Comparison of ENCODE assay signal across 23 cellular contexts in genomic region chr22:42924436-42924835, GRCh38.
DNase-seq lines count a peak whose midpoint lies in the region; ATAC-seq and TF ChIP-seq lines count a peak whose summit lies in the region.
"Had no signal": no experiment of that assay in that cellular context is flagged by ENCODE, and none has a peak within 500 bp of the region (broad histone marks: within the 10 kb centered on the region; RNA-seq: fewer than 3 reads in every experiment).

No MANE protein-coding gene starts in this region.

- H3K9ac ChIP-seq in mesendoderm (ENCODE audit: low read length): no peak overlapping the region

- no peak overlapping the region for H3K4me2 ChIP-seq in mesendoderm (ENCODE audit: low read length)

- CTCF ChIA-PET in WTC11 (lab: Charles Lee): interaction anchor here (0.6 to 1.4 kb wide), 4 partner anchors 8 to 126 kb away, joined by 3 to 4 read pairs (median 4); no protein-coding TSS in a partner anchor

- H3K4me3 ChIP-seq in mesendoderm (ENCODE audit: low read length) (no peak overlapping the region), stomach (no peak overlapping the region), WERI-Rb-1 (ENCODE audit: low read depth, low read length) (no peak overlapping the region)
- H3K4me3 ChIP-seq: esophagus squamous epithelium, gastroesophageal sphincter, MG63 had no signal

- ATAC-seq in activated naive CD8-positive, alpha-beta T cell treated with anti-CD3 and anti-CD28 coated beads, Interleukin-2, amount 50 U/mL, for 24 hours: no peak
- ATAC-seq in WTC11: no peak
- ATAC-seq: gastroesophageal sphincter had no signal

- TF ChIP-seq CTCF in WTC11 (IDR thresholded peaks at IDR 0.05) (no peak), stomach (IDR thresholded peaks at IDR 0.05) (no peak), WERI-Rb-1 (IDR thresholded peaks at IDR 0.05; ENCODE audit: low read depth, low read length) (no peak)

- H3K18ac ChIP-seq in mesendoderm (ENCODE audit: low read length): no peak overlapping the region

- H3K36me3 ChIP-seq in mesendoderm (ENCODE audit: control insufficient read depth, insufficient read depth, low read length) (no peaks in the 10 kb centered on the region), stomach (no peaks in the 10 kb centered on the region), WERI-Rb-1 (no peaks in the 10 kb centered on the region)
- H3K36me3 ChIP-seq: gastroesophageal sphincter, MG63 had no signal

- H3K27ac ChIP-seq in mesendoderm (ENCODE audit: low read depth, low read length): no peak overlapping the region
- peak overlapping the region; percentile 20 to 92 (median 89) for H3K27ac ChIP-seq in stomach
- no peak overlapping the region for H3K27ac ChIP-seq in WERI-Rb-1

- peak overlapping the region; percentile 32 for H3K4me3 Mint-ChIP-seq in activated naive CD8-positive, alpha-beta T cell
- no peak overlapping the region for H3K4me3 Mint-ChIP-seq in activated naive CD8-positive, alpha-beta T cell treated with anti-CD3 and anti-CD28 coated beads, Interleukin-2, amount 50 U/mL, for 24 hours
- no peak overlapping the region for H3K4me3 Mint-ChIP-seq in WTC11
- H3K4me3 Mint-ChIP-seq: mesothelial cell of epicardium had no signal

- no peaks in the 10 kb centered on the region for H3K9me3 Mint-ChIP-seq in activated naive CD8-positive, alpha-beta T cell (ENCODE audit: low read depth)
- no peaks in the 10 kb centered on the region for H3K9me3 Mint-ChIP-seq in activated naive CD8-positive, alpha-beta T cell treated with anti-CD3 and anti-CD28 coated beads, Interleukin-2, amount 50 U/mL, for 24 hours
- no peaks in the 10 kb centered on the region for H3K9me3 Mint-ChIP-seq in WTC11
- H3K9me3 Mint-ChIP-seq: mesothelial cell of epicardium had no signal

- intact Hi-C loops in stomach (cut with DNase I; ENCODE audit: low total_unique reads): no loop called here

- no peak overlapping the region for H2BK5ac ChIP-seq in mesendoderm (ENCODE audit: low read length)

- H3K79me2 ChIP-seq in mesendoderm (ENCODE audit: control insufficient read depth, insufficient read depth, low read length): peaks cover 30% of the 10 kb centered on the region

- no peaks in the 10 kb centered on the region for H3K27me3 ChIP-seq in mesendoderm (ENCODE audit: insufficient read depth, low read length, poor library complexity)
- no peaks in the 10 kb centered on the region for H3K27me3 ChIP-seq in stomach
- H3K27me3 ChIP-seq in WERI-Rb-1 (ENCODE audit: insufficient read depth, low read depth, severe bottlenecking): no peaks in the 10 kb centered on the region
- H3K27me3 ChIP-seq: esophagus squamous epithelium, gastroesophageal sphincter, MG63 had no signal

- TF ChIP-seq POLR2A in stomach (IDR thresholded peaks at IDR 0.05): no peak

- no peak overlapping the region for H2BK15ac ChIP-seq in mesendoderm (replicated peaks; ENCODE audit: low read depth)

- no peak for DNase-seq in activated naive CD8-positive, alpha-beta T cell treated with anti-CD3 and anti-CD28 coated beads, Interleukin-2, amount 50 U/mL, for 24 hours
- DNase-seq in WTC11 (ENCODE audit: low spot score): no peak
- DNase-seq in mesendoderm: no peak
- DNase-seq in stomach: no peak
- no peak for DNase-seq in WERI-Rb-1
- DNase-seq in activated T-cell treated with anti-CD3 and anti-CD28 coated beads for 4 hours: no peak
- DNase-seq in stimulated activated CD4-positive, alpha-beta T cell treated with anti-CD3 and anti-CD28 coated beads, Interleukin-4, amount 100 ng/mL, for 4 hours: no peak
- DNase-seq: 8988T; activated CD4-positive, alpha-beta T cell treated with anti-CD3 and anti-CD28 coated beads for 48 hours; activated gamma-delta T cell treated with Interleukin-2 at 50 U/mL for 16 hours; amygdala; central memory CD4-positive, alpha-beta T cell; DMS 273 treated with DMSO at 0.1 percent for 48 hours; effector CD8-positive, alpha-beta T cell; esophagus squamous epithelium; MG63; NCI-H146; NCI-H748 treated with DMSO at 0.1 percent for 48 hours; substantia nigra; SW 1271 had no signal

- peak overlapping the region; percentile 57 for H3K56ac ChIP-seq in mesendoderm (ENCODE audit: low read length)

- H4K5ac ChIP-seq in mesendoderm (ENCODE audit: low read length): no peak overlapping the region

- no peak overlapping the region for H3K4ac ChIP-seq in mesendoderm (ENCODE audit: low read depth, low read length)

- no peak overlapping the region for H4K8ac ChIP-seq in mesendoderm (ENCODE audit: low read depth, low read length)

- no peak for TF ChIP-seq EP300 in stomach (IDR thresholded peaks at IDR 0.05)

- peaks cover 50% of the 10 kb centered on the region for H3K4me1 Mint-ChIP-seq in activated naive CD8-positive, alpha-beta T cell (ENCODE audit: low read depth)
- peaks cover 56% of the 10 kb centered on the region for H3K4me1 Mint-ChIP-seq in activated naive CD8-positive, alpha-beta T cell treated with anti-CD3 and anti-CD28 coated beads, Interleukin-2, amount 50 U/mL, for 24 hours
- peaks cover 42% of the 10 kb centered on the region for H3K4me1 Mint-ChIP-seq in WTC11

- H3K27ac Mint-ChIP-seq in activated naive CD8-positive, alpha-beta T cell: peak overlapping the region; percentile 58
- no peak overlapping the region for H3K27ac Mint-ChIP-seq in activated naive CD8-positive, alpha-beta T cell treated with anti-CD3 and anti-CD28 coated beads, Interleukin-2, amount 50 U/mL, for 24 hours
- peak overlapping the region; percentile 79 for H3K27ac Mint-ChIP-seq in WTC11
- H3K27ac Mint-ChIP-seq: mesothelial cell of epicardium had no signal

- H3K79me1 ChIP-seq in mesendoderm (ENCODE audit: low read length): peaks cover 27% of the 10 kb centered on the region

- H3K23ac ChIP-seq in mesendoderm (ENCODE audit: low read length): no peak overlapping the region

- H2BK120ac ChIP-seq in mesendoderm (ENCODE audit: low read depth, low read length): no peak overlapping the region

- no CpG with 5 or more reads among the region's 9 CpGs for WGBS in mesendoderm (ENCODE audit: extremely low coverage, insufficient coverage, low lambda C conversion rate)
- 92 to 95% (median 94%) methylated on average over 9 of the region's 9 CpGs for WGBS in stomach, 5 donors

- POLR2A ChIA-PET in WTC11 (lab: Charles Lee): interaction anchor here (0.6 kb wide), 1 partner anchor 355 kb away, joined by 3 read pairs; no protein-coding TSS in a partner anchor

- H2AK5ac ChIP-seq in mesendoderm (ENCODE audit: low read length): no peak overlapping the region

- H3K27me3 Mint-ChIP-seq in activated naive CD8-positive, alpha-beta T cell: no peaks in the 10 kb centered on the region
- H3K27me3 Mint-ChIP-seq in activated naive CD8-positive, alpha-beta T cell treated with anti-CD3 and anti-CD28 coated beads, Interleukin-2, amount 50 U/mL, for 24 hours: no peaks in the 10 kb centered on the region
- no peaks in the 10 kb centered on the region for H3K27me3 Mint-ChIP-seq in WTC11 (ENCODE audit: low read depth)

- H3K4me1 ChIP-seq in mesendoderm (ENCODE audit: control insufficient read depth, low read depth, low read length) (peaks cover 7% of the 10 kb centered on the region), stomach (peaks cover 72 to 97% (median 87%) of the 10 kb centered on the region in 4 donors)

- H3K36me3 Mint-ChIP-seq in activated naive CD8-positive, alpha-beta T cell: peaks cover 2% of the 10 kb centered on the region
- H3K36me3 Mint-ChIP-seq in activated naive CD8-positive, alpha-beta T cell treated with anti-CD3 and anti-CD28 coated beads, Interleukin-2, amount 50 U/mL, for 24 hours (ENCODE audit: low read depth): no peaks in the 10 kb centered on the region
- H3K36me3 Mint-ChIP-seq in WTC11: no peaks in the 10 kb centered on the region
- H3K36me3 Mint-ChIP-seq: mesothelial cell of epicardium had no signal

- H3K9me3 ChIP-seq in stomach (no peaks in the 10 kb centered on the region), WERI-Rb-1 (ENCODE audit: severe bottlenecking) (no peaks in the 10 kb centered on the region)
- H3K9me3 ChIP-seq: esophagus squamous epithelium, gastroesophageal sphincter, MG63 had no signal

TF ChIP-seq in WTC11, 78 proteins besides CTCF, POLR2A, EP300 and RAD21:
- TF ChIP-seq SMAD4 (CRISPR knock-in tag; IDR thresholded peaks at IDR 0.05): no peak
- no peak for TF ChIP-seq NR2C2 (CRISPR knock-in tag; IDR thresholded peaks at IDR 0.05)
- no peak for TF ChIP-seq MXD4 (CRISPR knock-in tag; IDR thresholded peaks at IDR 0.05; ENCODE audit: borderline replicate concordance)
- no peak for TF ChIP-seq AR (CRISPR knock-in tag; IDR thresholded peaks at IDR 0.05)
- no peak for TF ChIP-seq E2F1 (CRISPR knock-in tag; IDR thresholded peaks at IDR 0.05)
- no peak for TF ChIP-seq MYBL2 (CRISPR knock-in tag; IDR thresholded peaks at IDR 0.05)

Comparison
In these comparisons a context has a peak if more than half of its experiments do, and no peak if none do; other contexts are left out.
1. H3K27ac ChIP-seq: peak in stomach (5 of 5); none in mesendoderm (single experiment) and WERI-Rb-1 (single experiment).